ENCODE assay signal across 18 cellular contexts in the genomic region with DNA sequence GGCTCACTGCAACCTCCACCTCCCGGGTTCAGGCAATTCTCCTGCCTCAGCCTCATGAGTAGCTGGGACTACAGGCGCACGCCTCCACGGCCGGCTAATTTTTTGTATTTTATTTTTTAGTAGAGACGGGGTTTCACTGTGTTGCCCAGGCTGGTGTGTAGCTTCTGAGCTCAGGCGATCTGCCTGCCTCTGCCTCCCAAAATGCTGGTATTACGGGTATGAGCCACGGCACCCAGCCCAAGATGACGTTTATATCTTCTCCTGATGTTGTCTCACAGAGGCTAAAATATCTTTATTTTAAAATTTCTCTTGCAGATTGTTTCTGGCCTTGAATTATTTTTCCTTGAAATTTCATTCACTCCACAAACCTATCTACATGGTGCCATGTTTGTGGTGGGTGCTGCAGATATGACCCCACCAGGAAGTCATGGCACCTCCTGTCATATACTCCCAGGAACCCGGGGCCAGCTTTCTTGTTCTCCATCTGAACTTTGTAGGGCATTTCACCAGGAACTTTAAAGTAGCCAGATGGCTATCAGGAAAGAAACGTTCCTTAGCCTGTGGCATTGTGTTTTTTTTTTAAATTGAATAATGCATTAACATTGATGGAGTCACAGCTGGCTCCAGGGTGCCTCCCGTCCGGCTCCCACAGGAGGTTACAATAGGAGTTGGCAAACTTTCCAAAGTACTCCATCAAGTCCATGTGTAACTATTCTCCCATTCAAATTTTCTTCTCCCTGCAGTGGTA.
"Had no signal": no experiment of that assay in that cellular context is flagged by ENCODE, and none has a peak within 500 bp of the region (broad histone marks: within the 10 kb centered on the region; RNA-seq: fewer than 3 reads in every experiment).

No MANE protein-coding gene starts in this region.

- H3K27ac Mint-ChIP-seq: activated naive CD4-positive, alpha-beta T cell treated with anti-CD3 and anti-CD28 coated beads for 36 hours; activated naive CD8-positive, alpha-beta T cell treated with anti-CD3 and anti-CD28 coated beads, Interleukin-2, amount 50 U/mL, for 24 hours; activated T-helper 2 cell treated with anti-CD3 and anti-CD28 coated beads, Interferon-gamma antibody, Interleukin-2, Interleukin-4, amounts not matched to agents 10 μg/mL and 5 μg/mL and 100 μg/mL, durations not matched to agents 14 hours and 24 hours and 36 hours; naive B cell had no signal

- H3K4me3 Mint-ChIP-seq: activated naive CD4-positive, alpha-beta T cell treated with anti-CD3 and anti-CD28 coated beads for 36 hours; activated naive CD8-positive, alpha-beta T cell treated with anti-CD3 and anti-CD28 coated beads, Interleukin-2, amount 50 U/mL, for 24 hours; naive B cell had no signal

- H3K36me3 ChIP-seq: lower lobe of right lung, pancreas, suprapubic skin, upper lobe of left lung had no signal

- H3K27me3 Mint-ChIP-seq: activated naive CD8-positive, alpha-beta T cell treated with anti-CD3 and anti-CD28 coated beads, Interleukin-2, amount 50 U/mL, for 24 hours had no signal

- H3K27me3 ChIP-seq: pancreas, suprapubic skin, upper lobe of left lung had no signal

- H3K9me3 ChIP-seq: lower lobe of right lung, pancreas, suprapubic skin, upper lobe of left lung had no signal

- DNase-seq: activated CD4-positive, alpha-beta T cell treated with anti-CD3 and anti-CD28 coated beads, Interleukin-2, amount 50 U/mL, for 48 hours; activated naive CD4-positive, alpha-beta T cell treated with anti-CD3 and anti-CD28 coated beads for 36 hours; activated naive CD8-positive, alpha-beta T cell treated with anti-CD3 and anti-CD28 coated beads, Interleukin-2, amount 50 U/mL, for 24 hours; activated T-cell treated with anti-CD3 and anti-CD28 coated beads, Interleukin-2, amount 50 U/mL, for 1 hour; aorta; cortex of kidney; effector memory CD4-positive, alpha-beta T cell; left colon; lower lobe of right lung; naive B cell; pancreas; stimulated activated CD4-positive, alpha-beta T cell treated with anti-CD3 and anti-CD28 coated beads, Interleukin-4, amount 100 ng/mL, for 4 hours; stimulated activated naive CD8-positive, alpha-beta T cell treated with anti-CD3 and anti-CD28 coated beads, Interleukin-15, Interleukin-2, amounts not matched to agents 100 U/mL and 50 U/mL, for 24 hours; T-helper 1 cell had no signal

- H3K27ac ChIP-seq: lower lobe of right lung, pancreas, suprapubic skin, upper lobe of left lung, VCaP had no signal

- H3K4me3 ChIP-seq: lower lobe of right lung, pancreas, suprapubic skin, upper lobe of left lung had no signal

- ATAC-seq: activated naive CD8-positive, alpha-beta T cell treated with anti-CD3 and anti-CD28 coated beads, Interleukin-2, amount 50 U/mL, for 24 hours; left colon; lower lobe of right lung; pancreas; stimulated activated naive CD8-positive, alpha-beta T cell treated with anti-CD3 and anti-CD28 coated beads, Interleukin-15, Interleukin-2, amounts not matched to agents 100 U/mL and 50 U/mL, for 24 hours had no signal

- H3K4me1 Mint-ChIP-seq: activated naive CD8-positive, alpha-beta T cell treated with anti-CD3 and anti-CD28 coated beads, Interleukin-2, amount 50 U/mL, for 24 hours had no signal
